Comparison of ENCODE assay signal across 9 cellular contexts in genomic region chr7:17401806-17402627, GRCh38.
A peak's percentile ranks its signal among the peaks of the same experiment; 100 is the strongest.
DNase-seq lines count a peak whose midpoint lies in the region; ATAC-seq and TF ChIP-seq lines count a peak whose summit lies in the region.
"Had no signal": no experiment of that assay in that cellular context is flagged by ENCODE, and none has a peak within 500 bp of the region (broad histone marks: within the 10 kb centered on the region; RNA-seq: fewer than 3 reads in every experiment).

No MANE protein-coding gene starts in this region.

- H3K27me3 ChIP-seq in tibial nerve, result no peaks in the 10 kb centered on the region
- H3K27me3 ChIP-seq: sigmoid colon had no signal

- no peak overlapping the region for H3K27ac ChIP-seq in tibial nerve
- H3K27ac ChIP-seq: sigmoid colon had no signal

- H3K9me3 Mint-ChIP-seq in activated CD4-positive, alpha-beta memory T cell treated with anti-CD3 and anti-CD28 coated beads for 36 hours, result no peaks in the 10 kb centered on the region

- no peaks in the 10 kb centered on the region for H3K36me3 Mint-ChIP-seq in activated CD4-positive, alpha-beta memory T cell treated with anti-CD3 and anti-CD28 coated beads for 36 hours

- peak overlapping the region; percentile 53 for H3K4me3 Mint-ChIP-seq in activated CD4-positive, alpha-beta memory T cell treated with anti-CD3 and anti-CD28 coated beads for 36 hours

- H3K4me1 ChIP-seq in tibial nerve, result peaks cover 0 to 35% (median 7%) of the 10 kb centered on the region in 4 donors
- H3K4me1 ChIP-seq: sigmoid colon had no signal

- peak overlapping the region; percentile 92 for H3K27ac Mint-ChIP-seq in activated CD4-positive, alpha-beta memory T cell treated with anti-CD3 and anti-CD28 coated beads for 36 hours

- peaks cover 12% of the 10 kb centered on the region for H3K27me3 Mint-ChIP-seq in activated CD4-positive, alpha-beta memory T cell treated with anti-CD3 and anti-CD28 coated beads for 36 hours

- ATAC-seq in GM19452 (IDR thresholded peaks at IDR 0.05; ENCODE audit: unreplicated experiment) (peak; percentile 77), HG03135 (IDR thresholded peaks at IDR 0.05; ENCODE audit: unreplicated experiment) (peak; percentile 64), esophagus mucosa (no peak)

- CTCF ChIA-PET in activated CD4-positive, alpha-beta memory T cell treated with anti-CD3 and anti-CD28 coated beads for 36 hours (lab: Charles Lee), result interaction anchor here (0.8 to 2.1 kb wide), 5 partner anchors 13 to 262 kb away, joined by 3 to 12 read pairs (median 3); no protein-coding TSS in a partner anchor

- H3K4me3 ChIP-seq in GM12865 (ENCODE audit: low read depth, low read length), result peak overlapping the region; percentile 36
- no peak overlapping the region for H3K4me3 ChIP-seq in tibial nerve
- H3K4me3 ChIP-seq: sigmoid colon had no signal

- peaks cover 43% of the 10 kb centered on the region for H3K4me1 Mint-ChIP-seq in activated CD4-positive, alpha-beta memory T cell treated with anti-CD3 and anti-CD28 coated beads for 36 hours (ENCODE audit: low read depth)

- intact Hi-C loops in activated CD4-positive, alpha-beta memory T cell treated with anti-CD3 and anti-CD28 coated beads for 36 hours (cut with micrococcal nuclease), result loop anchor here (1.0 to 5.0 kb wide), 13 partner anchors 37 to 782 kb away; no protein-coding TSS in a partner anchor

- TF ChIP-seq CTCF in GM12865 (IDR thresholded peaks at IDR 0.05; ENCODE audit: insufficient read depth, low read depth, low read length, missing control alignments) (no peak), tibial nerve (IDR thresholded peaks at IDR 0.05) (no peak)

- no peaks in the 10 kb centered on the region for H3K9me3 ChIP-seq in tibial nerve
- H3K9me3 ChIP-seq: sigmoid colon had no signal

- no peak for TF ChIP-seq POLR2A in tibial nerve (IDR thresholded peaks at IDR 0.05)

- 78 to 87% methylated on average over 6 of the region's 6 CpGs for WGBS in tibial nerve, 2 donors

- DNase-seq in GM12865 (ENCODE audit: low read depth), result peak; percentile 65
- DNase-seq in activated CD4-positive, alpha-beta memory T cell treated with anti-CD3 and anti-CD28 coated beads for 36 hours, result peak; percentile 45
- DNase-seq in NCI-H226, result no peak
- no peak for DNase-seq in stimulated activated naive CD4-positive, alpha-beta T cell treated with Interleukin-2 at 50 U/mL for 16 hours (lab: John Stamatoyannopoulos, UW)
- DNase-seq in tibial nerve (ENCODE audit: low spot score in 2 of 2), result no peak
- DNase-seq: sigmoid colon had no signal

- no peaks in the 10 kb centered on the region for H3K36me3 ChIP-seq in tibial nerve
- H3K36me3 ChIP-seq: sigmoid colon had no signal

- no peak for TF ChIP-seq EP300 in tibial nerve (IDR thresholded peaks at IDR 0.05)

- POLR2A ChIA-PET in activated CD4-positive, alpha-beta memory T cell treated with anti-CD3 and anti-CD28 coated beads for 36 hours (lab: Charles Lee), result interaction anchor here (0.9 to 2.6 kb wide), 6 partner anchors 8 to 257 kb away, joined by 3 to 18 read pairs (median 4); no protein-coding TSS in a partner anchor

Comparison
In these comparisons a context has a peak if more than half of its experiments do, and no peak if none do; other contexts are left out.
1. DNase-seq: peak in GM12865 (single experiment) and activated CD4-positive, alpha-beta memory T cell treated with anti-CD3 and anti-CD28 coated beads for 36 hours (single experiment); none in NCI-H226 (single experiment), stimulated activated naive CD4-positive, alpha-beta T cell treated with Interleukin-2 at 50 U/mL for 16 hours (single experiment) and tibial nerve (0 of 2).